ENCODE assay signal across 9 cellular contexts in the genomic region with DNA sequence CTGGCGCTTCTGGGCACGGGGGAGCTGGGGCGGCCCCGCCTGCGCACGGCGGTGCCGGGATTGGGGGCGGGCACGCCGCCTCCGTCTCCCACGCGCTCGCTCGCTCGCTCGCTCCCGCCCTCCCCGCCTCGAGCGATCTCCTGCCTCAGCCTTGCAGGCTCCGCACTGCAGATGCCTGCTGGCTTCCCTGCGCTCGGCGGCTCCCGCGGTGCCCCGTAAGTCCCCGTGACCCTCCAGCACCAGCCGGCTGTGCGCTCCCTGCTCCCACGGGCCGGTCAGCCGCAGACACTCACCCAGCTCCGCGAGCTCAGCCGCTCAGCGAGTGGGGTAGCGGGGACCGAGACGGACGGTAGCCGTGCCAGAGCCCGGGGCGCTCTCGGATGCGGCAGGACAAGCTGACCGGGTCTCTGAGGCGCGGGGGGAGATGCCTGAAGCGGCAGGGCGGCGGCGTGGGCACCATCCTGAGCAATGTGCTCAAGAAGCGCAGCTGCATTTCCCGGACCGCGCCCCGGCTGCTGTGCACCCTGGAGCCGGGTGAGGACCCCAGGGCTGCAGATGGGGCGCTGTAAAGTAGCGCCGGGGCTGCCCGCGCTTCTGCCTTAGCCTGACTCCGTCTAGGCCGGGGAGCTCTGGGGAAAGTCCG. TPM values are rescaled to one million over a fixed set of nuclear protein-coding genes. Genes with fewer than 3 reads are reported as not detected.
DNase-seq lines count a peak whose midpoint lies in the region; ATAC-seq and TF ChIP-seq lines count a peak whose summit lies in the region.
"Had no signal": no experiment of that assay in that cellular context is flagged by ENCODE, and none has a peak within 500 bp of the region (broad histone marks: within the 10 kb centered on the region; RNA-seq: fewer than 3 reads in every experiment).

A gene with protein sequence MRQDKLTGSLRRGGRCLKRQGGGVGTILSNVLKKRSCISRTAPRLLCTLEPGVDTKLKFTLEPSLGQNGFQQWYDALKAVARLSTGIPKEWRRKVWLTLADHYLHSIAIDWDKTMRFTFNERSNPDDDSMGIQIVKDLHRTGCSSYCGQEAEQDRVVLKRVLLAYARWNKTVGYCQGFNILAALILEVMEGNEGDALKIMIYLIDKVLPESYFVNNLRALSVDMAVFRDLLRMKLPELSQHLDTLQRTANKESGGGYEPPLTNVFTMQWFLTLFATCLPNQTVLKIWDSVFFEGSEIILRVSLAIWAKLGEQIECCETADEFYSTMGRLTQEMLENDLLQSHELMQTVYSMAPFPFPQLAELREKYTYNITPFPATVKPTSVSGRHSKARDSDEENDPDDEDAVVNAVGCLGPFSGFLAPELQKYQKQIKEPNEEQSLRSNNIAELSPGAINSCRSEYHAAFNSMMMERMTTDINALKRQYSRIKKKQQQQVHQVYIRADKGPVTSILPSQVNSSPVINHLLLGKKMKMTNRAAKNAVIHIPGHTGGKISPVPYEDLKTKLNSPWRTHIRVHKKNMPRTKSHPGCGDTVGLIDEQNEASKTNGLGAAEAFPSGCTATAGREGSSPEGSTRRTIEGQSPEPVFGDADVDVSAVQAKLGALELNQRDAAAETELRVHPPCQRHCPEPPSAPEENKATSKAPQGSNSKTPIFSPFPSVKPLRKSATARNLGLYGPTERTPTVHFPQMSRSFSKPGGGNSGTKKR (plus strand): TSS at position 148 of the 643 bp plus-strand sequence. CDS start 233 bp downstream, at position 381.

- peak within 1 kb of the TSS; percentile 75 for H3K4me3 Mint-ChIP-seq in endothelial cell (ENCODE audit: unreplicated experiment)

- no peak within 1 kb of the TSS for H3K9ac ChIP-seq in subcutaneous abdominal adipose tissue (ENCODE audit: low read length in 5 of 5)

- peaks cover 25% of the 10 kb centered on the region for H3K4me1 ChIP-seq in mononuclear cell (ENCODE audit: insufficient read depth, low read length)
- H3K4me1 ChIP-seq in subcutaneous abdominal adipose tissue (ENCODE audit: control insufficient read depth in 5 of 5, insufficient read depth in 5 of 5, low read length in 5 of 5) = peaks cover 0 to 27% (median 22%) of the 10 kb centered on the region in 5 donors

- DNase-seq in AG09309 (ENCODE audit: low read depth) (no peak), NCI-H1436 treated with DMSO at 0.1 percent for 48 hours (lab: John Stamatoyannopoulos, UW) (peak; percentile 42), endothelial cell (ENCODE audit: low spot score) (peak; percentile 28), cortex of kidney (lab: John Stamatoyannopoulos, UW) (no peak)
- peak; percentile 9 to 28 for DNase-seq in activated CD4-positive, alpha-beta T cell treated with anti-CD3 and anti-CD28 coated beads, Interleukin-2, amount 50 U/mL, for 4 hours

- H3K36me3 ChIP-seq in subcutaneous abdominal adipose tissue (ENCODE audit: control insufficient read depth in 5 of 5, insufficient read depth in 5 of 5, low read length in 5 of 5) = no peaks in the 10 kb centered on the region

- H3K4me3 ChIP-seq in AG09309 (ENCODE audit: control insufficient read depth, low read depth, low read length) (peak within 1 kb of the TSS; percentile 45), mononuclear cell (ENCODE audit: low read length) (peak within 1 kb of the TSS; percentile 13), subcutaneous abdominal adipose tissue (ENCODE audit: low read depth in 1 of 5, low read length in 5 of 5) (peak within 1 kb of the TSS; percentile 56 to 80 (median 60))

- no peak within 1 kb of the TSS for H3K27ac ChIP-seq in subcutaneous abdominal adipose tissue (ENCODE audit: low read depth, low read length)
- H3K27ac ChIP-seq: epithelial cell of prostate had no signal

- H3K27me3 ChIP-seq in mononuclear cell (ENCODE audit: insufficient read depth, low read length) (peaks cover 75% of the 10 kb centered on the region), subcutaneous abdominal adipose tissue (ENCODE audit: control insufficient read depth in 5 of 5, insufficient read depth in 4 of 5, low read length in 5 of 5) (peaks cover 26 to 37% (median 32%) of the 10 kb centered on the region in 5 donors)

- H3K27me3 Mint-ChIP-seq in endothelial cell (ENCODE audit: unreplicated experiment) = peaks cover 11% of the 10 kb centered on the region

- TF ChIP-seq CTCF in AG09309 (IDR thresholded peaks at IDR 0.05; ENCODE audit: control insufficient read depth, insufficient read depth, low read depth, low read length, missing control alignments) (no peak), endothelial cell (IDR thresholded peaks at IDR 0.05; ENCODE audit: unreplicated experiment) (no peak)

- H3K27ac Mint-ChIP-seq in endothelial cell (ENCODE audit: unreplicated experiment) = no peak within 1 kb of the TSS

- H3K36me3 Mint-ChIP-seq in endothelial cell (ENCODE audit: low read depth, unreplicated experiment) = peaks cover 7% of the 10 kb centered on the region

- peak; percentile 61 for ATAC-seq in GM21515 (IDR thresholded peaks at IDR 0.05; ENCODE audit: unreplicated experiment)

- peaks cover 6% of the 10 kb centered on the region for H3K9me3 ChIP-seq in mononuclear cell (ENCODE audit: low read depth, low read length)
- no peaks in the 10 kb centered on the region for H3K9me3 ChIP-seq in subcutaneous abdominal adipose tissue (ENCODE audit: control insufficient read depth in 5 of 5, low read length in 5 of 5)

- no peaks in the 10 kb centered on the region for H3K9me3 Mint-ChIP-seq in endothelial cell (ENCODE audit: unreplicated experiment)

- peaks cover 8% of the 10 kb centered on the region for H3K4me1 Mint-ChIP-seq in endothelial cell (ENCODE audit: unreplicated experiment)

RNA-seq across cellular contexts. Expression of the gene that starts here (rescaled TPM):
- total RNA-seq in endothelial cell (ENCODE audit: unreplicated experiment) (3.6 TPM), mononuclear cell (2.4 TPM)

Comparison
In these comparisons a context has a peak if more than half of its experiments do, and no peak if none do; other contexts are left out.
1. DNase-seq: peak in NCI-H1436 treated with DMSO at 0.1 percent for 48 hours (single experiment), activated CD4-positive, alpha-beta T cell treated with anti-CD3 and anti-CD28 coated beads, Interleukin-2, amount 50 U/mL, for 4 hours (2 of 2) and endothelial cell (single experiment); none in AG09309 (single experiment) and cortex of kidney (single experiment).
2. Peak in every context shown above with its lines, with median percentiles within 50 percentile points of each other: H3K4me3 ChIP-seq.